8 cellular contexts compared by ENCODE assay signal in genomic region chr21:37006521-37007291, GRCh38. TPM values are rescaled to one million over a fixed set of nuclear protein-coding genes. Genes with fewer than 3 reads are reported as not detected.
A peak's percentile ranks its signal among the peaks of the same experiment; 100 is the strongest.
DNase-seq lines count a peak whose midpoint lies in the region; ATAC-seq, FAIRE-seq and TF ChIP-seq lines count a peak whose summit lies in the region.

TSS of gene RIPPLY3 (plus strand) at chr21:37006702. CDS start at chr21:37006773, 71 bp downstream.

- TF ChIP-seq CTCF in keratinocyte (optimal IDR thresholded peaks at IDR 0.05 in 1 of 3, IDR thresholded peaks at IDR 0.05 in 1 of 3, conservative IDR thresholded peaks at IDR 0.05 in 1 of 3; ENCODE audit: extremely low read depth in 1 of 3, insufficient read depth in 2 of 3, low read length in 3 of 3) = no peak

- no peaks in the 10 kb centered on the region for H3K36me3 ChIP-seq in keratinocyte (ENCODE audit: control insufficient read depth in 2 of 2, extremely low read depth in 1 of 2, insufficient read depth in 2 of 2, low read length in 2 of 2)

- H3K4me2 ChIP-seq in keratinocyte (ENCODE audit: control insufficient read depth, extremely low read depth, insufficient read depth, low read depth, low read length) = peak within 1 kb of the TSS; percentile 85

- no peaks in the 10 kb centered on the region for H3K36me3 Mint-ChIP-seq in activated naive CD8-positive, alpha-beta T cell treated with anti-CD3 and anti-CD28 coated beads, Interleukin-2, amount 50 U/mL, for 24 hours (ENCODE audit: low read depth)
- H3K36me3 Mint-ChIP-seq in stimulated activated naive CD8-positive, alpha-beta T cell treated with anti-CD3 and anti-CD28 coated beads, Interleukin-15, Interleukin-2, amounts not matched to agents 100 ng/mL and 50 ng/mL, for 24 hours (ENCODE audit: low read depth) = no peaks in the 10 kb centered on the region

- H3K27me3 Mint-ChIP-seq in activated naive CD8-positive, alpha-beta T cell treated with anti-CD3 and anti-CD28 coated beads, Interleukin-2, amount 50 U/mL, for 24 hours = peaks cover 40% of the 10 kb centered on the region
- H3K27me3 Mint-ChIP-seq in stimulated activated naive CD8-positive, alpha-beta T cell treated with anti-CD3 and anti-CD28 coated beads, Interleukin-15, Interleukin-2, amounts not matched to agents 100 ng/mL and 50 ng/mL, for 24 hours = peaks cover 37% of the 10 kb centered on the region

- no peaks in the 10 kb centered on the region for H3K9me3 ChIP-seq in keratinocyte (ENCODE audit: control insufficient read depth, low read depth, low read length)

- peak within 1 kb of the TSS; percentile 68 for H3K4me3 Mint-ChIP-seq in activated naive CD8-positive, alpha-beta T cell treated with anti-CD3 and anti-CD28 coated beads, Interleukin-2, amount 50 U/mL, for 24 hours
- peak within 1 kb of the TSS; percentile 67 for H3K4me3 Mint-ChIP-seq in stimulated activated naive CD8-positive, alpha-beta T cell treated with anti-CD3 and anti-CD28 coated beads, Interleukin-15, Interleukin-2, amounts not matched to agents 100 ng/mL and 50 ng/mL, for 24 hours

- H3K79me2 ChIP-seq in keratinocyte (ENCODE audit: control insufficient read depth, insufficient read depth, low read length) = no peaks in the 10 kb centered on the region

- peaks cover 4% of the 10 kb centered on the region for H3K4me1 ChIP-seq in keratinocyte (ENCODE audit: control insufficient read depth, extremely low read depth, insufficient read depth, low read length)

- peak; percentile 20 for ATAC-seq in activated naive CD8-positive, alpha-beta T cell treated with anti-CD3 and anti-CD28 coated beads, Interleukin-2, amount 50 U/mL, for 24 hours
- ATAC-seq in HG03039 (IDR thresholded peaks at IDR 0.05; ENCODE audit: unreplicated experiment) = no peak
- ATAC-seq in GM21576 (IDR thresholded peaks at IDR 0.05; ENCODE audit: unreplicated experiment) = no peak
- ATAC-seq in GM19467 (IDR thresholded peaks at IDR 0.05; ENCODE audit: unreplicated experiment) = no peak

- no peaks in the 10 kb centered on the region for H3K9me1 ChIP-seq in keratinocyte (ENCODE audit: control insufficient read depth, extremely low read depth, insufficient read depth, low read length)

- DNase-seq in DMS53 treated with DMSO at 0.1 percent for 48 hours (lab: John Stamatoyannopoulos, UW; ENCODE audit: unreplicated experiment) (peak; percentile 18), NCI-H1694 (lab: John Stamatoyannopoulos, UW) (peak; percentile 15), keratinocyte (ENCODE audit: low read depth, low spot score) (no peak)
- peak; percentile 19 for DNase-seq in activated naive CD8-positive, alpha-beta T cell treated with anti-CD3 and anti-CD28 coated beads, Interleukin-2, amount 50 U/mL, for 24 hours

- no peaks in the 10 kb centered on the region for H4K20me1 ChIP-seq in keratinocyte (ENCODE audit: control insufficient read depth, extremely low read depth, insufficient read depth, low read length)

- H3K9me3 Mint-ChIP-seq in activated naive CD8-positive, alpha-beta T cell treated with anti-CD3 and anti-CD28 coated beads, Interleukin-2, amount 50 U/mL, for 24 hours = no peaks in the 10 kb centered on the region
- no peaks in the 10 kb centered on the region for H3K9me3 Mint-ChIP-seq in stimulated activated naive CD8-positive, alpha-beta T cell treated with anti-CD3 and anti-CD28 coated beads, Interleukin-15, Interleukin-2, amounts not matched to agents 100 ng/mL and 50 ng/mL, for 24 hours

- FAIRE-seq in keratinocyte (lab: Jason Lieb, UNC) = no peak

- H3K27ac Mint-ChIP-seq in activated naive CD8-positive, alpha-beta T cell treated with anti-CD3 and anti-CD28 coated beads, Interleukin-2, amount 50 U/mL, for 24 hours = no peak within 1 kb of the TSS
- no peak within 1 kb of the TSS for H3K27ac Mint-ChIP-seq in stimulated activated naive CD8-positive, alpha-beta T cell treated with anti-CD3 and anti-CD28 coated beads, Interleukin-15, Interleukin-2, amounts not matched to agents 100 ng/mL and 50 ng/mL, for 24 hours

- H3K9ac ChIP-seq in keratinocyte (ENCODE audit: control insufficient read depth, extremely low read depth, insufficient read depth, low read length) = no peak within 1 kb of the TSS

- dilution Hi-C loops in keratinocyte (cut with MboI; ENCODE audit: extremely low pct_ligation_motif_present, low sequenced_read_pairs) = no loop called here

- peaks cover 23% of the 10 kb centered on the region for H3K27me3 ChIP-seq in keratinocyte (ENCODE audit: control insufficient read depth, extremely low read depth, insufficient read depth, low read length)

- peaks cover 17% of the 10 kb centered on the region for H3K4me1 Mint-ChIP-seq in activated naive CD8-positive, alpha-beta T cell treated with anti-CD3 and anti-CD28 coated beads, Interleukin-2, amount 50 U/mL, for 24 hours
- peaks cover 10% of the 10 kb centered on the region for H3K4me1 Mint-ChIP-seq in stimulated activated naive CD8-positive, alpha-beta T cell treated with anti-CD3 and anti-CD28 coated beads, Interleukin-15, Interleukin-2, amounts not matched to agents 100 ng/mL and 50 ng/mL, for 24 hours (ENCODE audit: low read depth)

- peak within 1 kb of the TSS; percentile 26 to 52 (median 51) for H3K4me3 ChIP-seq in keratinocyte (ENCODE audit: control insufficient read depth in 2 of 3, extremely low read depth in 1 of 3, insufficient read depth in 2 of 3, low read depth in 1 of 3, low read length in 3 of 3)

- no peak within 1 kb of the TSS for H3K27ac ChIP-seq in keratinocyte (ENCODE audit: control insufficient read depth, insufficient read depth, low read length)

- H2AFZ ChIP-seq in keratinocyte (ENCODE audit: control insufficient read depth, low read length) = peak within 1 kb of the TSS; percentile 73

RNA-seq across cellular contexts. Expression of gene RIPPLY3, which starts in this region (rescaled TPM):
- 0.05 to 0.07 TPM in 2 of 3 replicates, not detected in the other for polyA plus RNA-seq in keratinocyte
- polyA plus RNA-seq in keratinocyte (2011; ENCODE audit: low read depth) = not detected
- not detected in 2 replicates for polyA plus RNA-seq in keratinocyte (2011; cell fraction: cytosol; rRNA removed)
- polyA plus RNA-seq in keratinocyte (2011; cell fraction: nucleus; rRNA removed) = not detected in 2 replicates
- 0.05 TPM in 1 of 2 replicates, not detected in the other for polyA plus RNA-seq in keratinocyte (2012; ENCODE audit: low replicate concordance)
- polyA minus RNA-seq in keratinocyte = not detected in 3 replicates
- polyA minus RNA-seq in keratinocyte (2011; cell fraction: cytosol; rRNA and poly(A)+ RNA removed) = not detected
- not detected in 2 replicates for polyA minus RNA-seq in keratinocyte (2011; cell fraction: nucleus; rRNA and poly(A)+ RNA removed)
